In genomic region chr1:223077434-223077833, GRCh38 we compare ENCODE assay signal across 1 cellular context.
TF ChIP-seq lines count a peak whose summit lies in the region.

No MANE protein-coding gene starts in this region.

TF ChIP-seq in K562, 482 proteins besides CTCF, POLR2A, EP300 and RAD21 (continued from another document):
- peak; percentile 61 for TF ChIP-seq CTCFL (IDR thresholded peaks at IDR 0.05; ENCODE audit: borderline replicate concordance, insufficient read depth, low read depth, low read length, poor library complexity, severe bottlenecking)
